ENCODE assay signal across 15 cellular contexts in the genomic region with DNA sequence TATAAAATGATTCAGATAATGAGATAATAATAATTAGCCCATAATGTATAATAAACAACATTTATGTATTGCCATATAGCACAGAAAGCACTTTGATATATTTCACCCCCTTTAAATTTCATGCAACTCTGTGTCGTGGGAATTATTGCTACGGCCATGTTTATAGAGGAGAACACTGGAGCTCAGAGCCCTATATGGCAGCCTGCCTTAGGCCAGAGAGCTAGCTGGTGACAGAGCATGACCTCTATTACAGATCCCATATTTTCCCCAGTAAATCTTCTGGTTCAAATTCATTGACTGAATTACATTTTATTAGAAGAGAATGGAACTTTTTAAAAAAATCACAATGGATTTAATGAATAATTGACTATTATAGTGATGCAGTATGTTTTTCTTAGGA. TPM values are rescaled to one million over a fixed set of nuclear protein-coding genes. Genes with fewer than 3 reads are reported as not detected.
DNase-seq lines count a peak whose midpoint lies in the region; ATAC-seq, FAIRE-seq and TF ChIP-seq lines count a peak whose summit lies in the region.
"Had no signal": no experiment of that assay in that cellular context is flagged by ENCODE, and none has a peak within 500 bp of the region (broad histone marks: within the 10 kb centered on the region; RNA-seq: fewer than 3 reads in every experiment).

No MANE protein-coding gene starts in this region.

- no CpG with 5 or more reads among the region's 2 CpGs for WGBS in H9 (ENCODE audit: extremely low coverage, insufficient read length, low lambda C conversion rate)

- intact Hi-C loops in Right ventricle myocardium inferior (cut with DNase I) (no loop called here), cardiac septum (cut with DNase I) (no loop called here), left ventricle myocardium superior (cut with micrococcal nuclease) (no loop called here)

- H3K4ac ChIP-seq in H9 (ENCODE audit: low read depth, low read length) = no peak overlapping the region

- H2AK5ac ChIP-seq in H9 (ENCODE audit: insufficient read length, low read length) = no peak overlapping the region

- FAIRE-seq in GM12892 (lab: Jason Lieb, UNC) = no peak
- FAIRE-seq: GM12878 had no signal

- peak overlapping the region; percentile 25 for H3K27ac ChIP-seq in subcutaneous abdominal adipose tissue (ENCODE audit: low read depth, low read length)
- H3K27ac ChIP-seq in H9 (ENCODE audit: insufficient read length, low read depth, low read length) = no peak overlapping the region
- H3K27ac ChIP-seq: BLaER1 treated with 17β-estradiol and CSF1 and Interleukin-3, amounts not matched to agents 10 nM and 100 nM had no signal

- POLR2A ChIA-PET in GM10248 (lab: Yijun Ruan, JAX) = no interaction called here

- H3K4me2 ChIP-seq in H9 (ENCODE audit: insufficient read depth, insufficient read length, low read length) = no peak overlapping the region
- H3K4me2 ChIP-seq: BLaER1 treated with 17β-estradiol and CSF1 and Interleukin-3, amounts not matched to agents 10 nM and 100 nM; GM23338 had no signal

- peaks cover 0 to 38% (median 15%) of the 10 kb centered on the region in 5 donors for H3K4me1 ChIP-seq in subcutaneous abdominal adipose tissue (ENCODE audit: control insufficient read depth in 5 of 5, insufficient read depth in 5 of 5, low read length in 5 of 5)
- no peaks in the 10 kb centered on the region; the same call in none of the 2 replicates for H3K4me1 ChIP-seq in H9 (ENCODE audit: insufficient read depth, low read length)

- ATAC-seq in Right ventricle myocardium inferior (peak; percentile 65), left ventricle myocardium superior (peak; percentile 55)
- ATAC-seq: GM12878, GM23338 had no signal

- H3K27me3 ChIP-seq in subcutaneous abdominal adipose tissue (ENCODE audit: control insufficient read depth in 5 of 5, insufficient read depth in 4 of 5, low read length in 5 of 5) (no peaks in the 10 kb centered on the region), H9 (ENCODE audit: insufficient read depth, low read length) (no peaks in the 10 kb centered on the region)
- H3K27me3 ChIP-seq: BLaER1 treated with 17β-estradiol and CSF1 and Interleukin-3, amounts not matched to agents 10 nM and 100 nM had no signal

- DNase-seq in Right ventricle myocardium inferior (ENCODE audit: missing footprints) = no peak
- DNase-seq in cardiac septum (ENCODE audit: low spot score) = no peak
- peak; percentile 19 for DNase-seq in globus pallidus (ENCODE audit: low spot score)
- no peak for DNase-seq in left ventricle myocardium superior
- DNase-seq in GM10248 (ENCODE audit: extremely low spot score) = no peak
- no peak for DNase-seq in H9
- DNase-seq in GM12892 (ENCODE audit: insufficient read length) = no peak
- DNase-seq: ACHN; CD4-positive, CD25-positive, alpha-beta regulatory T cell; DMS53; H7 had no signal

- H2BK5ac ChIP-seq in H9 (ENCODE audit: insufficient read length, low read length) = no peak overlapping the region

- no peak overlapping the region for H2BK120ac ChIP-seq in H9 (ENCODE audit: low read depth, low read length, poor library complexity, severe bottlenecking)

- no peak overlapping the region for H2AFZ ChIP-seq in H9 (ENCODE audit: low read length)
- H2AFZ ChIP-seq: GM23338 had no signal

- TF ChIP-seq POLR2A in GM12892 (IDR thresholded peaks at IDR 0.05; ENCODE audit: low read depth, low read length) = no peak

- H3K36me3 ChIP-seq in subcutaneous abdominal adipose tissue (ENCODE audit: control insufficient read depth in 5 of 5, insufficient read depth in 5 of 5, low read length in 5 of 5) = no peaks in the 10 kb centered on the region

- H3K9me3 ChIP-seq in subcutaneous abdominal adipose tissue (ENCODE audit: control insufficient read depth in 5 of 5, low read length in 5 of 5) (no peaks in the 10 kb centered on the region), H9 (ENCODE audit: control insufficient read depth, low read depth, low read length) (no peaks in the 10 kb centered on the region)

- H3K79me2 ChIP-seq in H9 (ENCODE audit: insufficient read depth, low read length) = peaks cover 6% of the 10 kb centered on the region; the same call in 1 of the 2 replicates

- H3K14ac ChIP-seq in H9 (ENCODE audit: insufficient read depth, low read length) = no peak overlapping the region

- no peak overlapping the region for H4K8ac ChIP-seq in H9 (replicated peaks; ENCODE audit: insufficient read length, low read depth, low read length)

- H3K23ac ChIP-seq in H9 (ENCODE audit: insufficient read length, low read depth, low read length) = no peak overlapping the region

- H3K36me3 Mint-ChIP-seq in H9 (ENCODE audit: insufficient read depth in 1 of 3, low read depth in 3 of 3) = peaks cover 0 to 5% (median 3%) of the 10 kb centered on the region in 3 experiments; a peak in 4 of 7 replicates

- H3K56ac ChIP-seq in H9 (ENCODE audit: insufficient read length, low read depth, low read length) = no peak overlapping the region

- H3T11ph ChIP-seq in H9 (ENCODE audit: low read length) = no peak overlapping the region

- peak overlapping the region in 1 of 3 experiments; percentile 77; a peak in 1 of 7 replicates for H3K27ac Mint-ChIP-seq in H9
- H3K27ac Mint-ChIP-seq: CD4-positive, CD25-positive, alpha-beta regulatory T cell; GM23338 had no signal

- CTCF ChIA-PET in GM10248 (lab: Yijun Ruan, JAX) = no interaction called here

- peaks cover 25 to 28% of the 10 kb centered on the region in 2 experiments for H3K4me1 Mint-ChIP-seq in H9

- no peak for TF ChIP-seq CTCF in GM10248 (IDR thresholded peaks at IDR 0.05; ENCODE audit: control extremely low read depth, extremely low read depth, low read depth, missing control alignments)
- TF ChIP-seq CTCF in H9 (conservative IDR thresholded peaks at IDR 0.05) = no peak

- no peaks in the 10 kb centered on the region for H3K79me1 ChIP-seq in H9 (ENCODE audit: insufficient read depth, low read depth, low read length, poor library complexity, severe bottlenecking)

- H3K9me3 Mint-ChIP-seq in H9 = no peaks in the 10 kb centered on the region
- H3K9me3 Mint-ChIP-seq: CD4-positive, CD25-positive, alpha-beta regulatory T cell; GM23338 had no signal

- H3K4me3 ChIP-seq in subcutaneous abdominal adipose tissue (ENCODE audit: low read depth in 1 of 5, low read length in 5 of 5) = no peak overlapping the region
- H3K4me3 ChIP-seq: BLaER1 treated with 17β-estradiol and CSF1 and Interleukin-3, amounts not matched to agents 10 nM and 100 nM; GM12878; GM23338 had no signal

- H3K9ac ChIP-seq in subcutaneous abdominal adipose tissue (ENCODE audit: low read length in 5 of 5) (no peak overlapping the region), H9 (ENCODE audit: extremely low read depth, insufficient read length, low read length) (no peak overlapping the region)
- H3K9ac ChIP-seq: BLaER1 treated with 17β-estradiol and CSF1 and Interleukin-3, amounts not matched to agents 10 nM and 100 nM had no signal

- H2BK20ac ChIP-seq in H9 (ENCODE audit: low read depth, low read length, poor library complexity, severe bottlenecking) = no peak overlapping the region

- H3K4me3 Mint-ChIP-seq in H9 = no peak overlapping the region
- H3K4me3 Mint-ChIP-seq: CD4-positive, CD25-positive, alpha-beta regulatory T cell; GM23338 had no signal

- H2BK15ac ChIP-seq in H9 (ENCODE audit: low read depth, low read length) = no peak overlapping the region

- no peaks in the 10 kb centered on the region for H3K27me3 Mint-ChIP-seq in H9 (ENCODE audit: low read depth)
- H3K27me3 Mint-ChIP-seq: CD4-positive, CD25-positive, alpha-beta regulatory T cell had no signal

- H3K18ac ChIP-seq in H9 (ENCODE audit: insufficient read length, low read depth, low read length) = no peak overlapping the region

- no peak overlapping the region for H4K91ac ChIP-seq in H9 (ENCODE audit: insufficient read length, low read depth, low read length)

- no peak overlapping the region for H4K5ac ChIP-seq in H9 (ENCODE audit: insufficient read length, low read depth, low read length)

- H2BK12ac ChIP-seq in H9 (ENCODE audit: insufficient read length, low read depth, low read length) = no peak overlapping the region

- no peaks in the 10 kb centered on the region for H3K23me2 ChIP-seq in H9 (ENCODE audit: insufficient read length, low read depth, low read length, poor library complexity, severe bottlenecking)

- no peaks in the 10 kb centered on the region for H4K20me1 ChIP-seq in H9 (ENCODE audit: control insufficient read depth, insufficient read depth, insufficient read length)

RNA-seq across cellular contexts. Expression of gene USP13, which starts 25.0 kb away (rescaled TPM):
- 122 TPM for total RNA-seq in Right ventricle myocardium inferior
- total RNA-seq in cardiac septum = 128 TPM
- total RNA-seq in left ventricle myocardium superior = 156 TPM
- total RNA-seq in H9 (2021) = 26.0 and 26.7 TPM in 2 replicates
- polyA plus RNA-seq in GM12892 (2012; ENCODE audit: missing spikeins) = 5.0 TPM
